In the genomic region with DNA sequence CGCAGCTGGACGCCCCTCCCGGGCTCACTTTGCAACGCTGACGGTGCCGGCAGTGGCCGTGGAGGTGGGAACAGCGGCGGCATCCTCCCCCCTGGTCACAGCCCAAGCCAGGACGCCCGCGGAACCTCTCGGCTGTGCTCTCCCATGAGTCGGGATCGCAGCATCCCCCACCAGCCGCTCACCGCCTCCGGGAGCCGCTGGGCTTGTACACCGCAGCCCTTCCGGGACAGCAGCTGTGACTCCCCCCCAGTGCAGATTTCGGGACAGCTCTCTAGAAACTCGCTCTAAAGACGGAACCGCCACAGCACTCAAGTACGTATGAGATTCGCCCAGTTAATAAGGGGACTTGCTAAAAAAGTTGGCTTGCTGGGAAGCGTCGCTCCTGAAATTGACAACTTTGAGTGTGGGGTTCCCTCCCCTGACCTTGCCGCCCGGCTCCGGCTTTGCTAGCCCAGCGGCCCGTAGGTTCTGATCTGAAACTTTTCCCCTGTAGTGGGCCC, we compare ENCODE assay signal across 1 cellular context.
TF ChIP-seq lines count a peak whose summit lies in the region.

No MANE protein-coding gene starts in this region.

TF ChIP-seq in IMR-90, 13 proteins besides CTCF, POLR2A, EP300 and RAD21:
- no peak for TF ChIP-seq BHLHE40 (IDR thresholded peaks at IDR 0.05; ENCODE audit: low read depth, low read length)
- TF ChIP-seq FOS (IDR thresholded peaks at IDR 0.05; ENCODE audit: low read depth, low read length) = no peak
- peak; percentile 95; the same call in 1 of the 2 replicates for TF ChIP-seq CHD1 (IDR thresholded peaks at IDR 0.05; ENCODE audit: low read depth, low read length)
- TF ChIP-seq USF2 (IDR thresholded peaks at IDR 0.05; ENCODE audit: low read depth, low read length) = 0 out of 2 replicates have a peak, but pooled peaks have one; percentile 13
